In genomic region chr12:21600196-21600595, GRCh38 we compare ENCODE assay signal across 8 cellular contexts. TPM values are rescaled to one million over a fixed set of nuclear protein-coding genes. Genes with fewer than 3 reads are reported as not detected.
"Had no signal": no experiment of that assay in that cellular context is flagged by ENCODE, and none has a peak within 500 bp of the region (broad histone marks: within the 10 kb centered on the region; RNA-seq: fewer than 3 reads in every experiment).

No MANE protein-coding gene starts in this region.

- DNase-seq: H9, HCEC 1CT, IMR-90 had no signal

- H3K4me2 ChIP-seq: GM23338 had no signal

- H2AFZ ChIP-seq: GM23338 had no signal

- H3K4me3 ChIP-seq: GM23338, K562 had no signal

- H3K27ac ChIP-seq: HL-60 had no signal

- ATAC-seq: GM23338, K562 had no signal

RNA-seq across cellular contexts. Expression of gene GYS2, which starts 4.5 kb away (rescaled TPM):
- total RNA-seq: GM23338, H1, H9, HT1080, IMR-90, K562 had no signal
